ENCODE assay signal across 16 cellular contexts in the genomic region with DNA sequence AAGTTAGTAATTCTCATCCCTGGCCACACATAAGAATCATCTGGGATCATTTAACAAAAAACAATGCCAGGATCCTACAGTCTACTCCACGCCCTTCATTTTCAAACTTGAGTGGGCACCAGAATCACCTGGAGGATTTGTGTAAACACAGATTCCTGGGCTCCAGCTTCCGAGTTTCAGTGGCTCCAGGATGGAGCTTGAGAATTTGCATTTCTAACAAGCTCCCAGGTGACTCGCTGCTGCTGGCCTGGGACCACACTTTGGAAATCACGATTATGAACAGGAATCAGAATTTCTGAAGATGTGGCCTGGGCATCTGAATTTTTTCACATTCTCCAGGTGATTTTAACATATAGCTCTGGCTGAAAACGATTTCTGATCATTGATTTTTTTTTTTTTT.
DNase-seq lines count a peak whose midpoint lies in the region; ATAC-seq and TF ChIP-seq lines count a peak whose summit lies in the region.
"Had no signal": no experiment of that assay in that cellular context is flagged by ENCODE, and none has a peak within 500 bp of the region (broad histone marks: within the 10 kb centered on the region; RNA-seq: fewer than 3 reads in every experiment).

No MANE protein-coding gene starts in this region.

- no peaks in the 10 kb centered on the region for H3K9me3 ChIP-seq in BLaER1
- H3K9me3 ChIP-seq in adipocyte (ENCODE audit: control insufficient read depth, low read length): no peaks in the 10 kb centered on the region
- no peaks in the 10 kb centered on the region for H3K9me3 ChIP-seq in left lung
- H3K9me3 ChIP-seq in gastrocnemius medialis: no peaks in the 10 kb centered on the region
- H3K9me3 ChIP-seq: neutrophil had no signal

- H3K27ac ChIP-seq in BLaER1 (no peak overlapping the region), left lung (peak overlapping the region; percentile 4 to 57), gastrocnemius medialis (peak overlapping the region in 3 of 4 donors; percentile 28 to 46 (median 35))
- H3K27ac ChIP-seq: neutrophil, PC-9 had no signal

- no peaks in the 10 kb centered on the region for H4K20me1 ChIP-seq in BLaER1

- peak overlapping the region; percentile 60 for H3K4me2 ChIP-seq in BLaER1
- H3K4me2 ChIP-seq: PC-9 had no signal

- TF ChIP-seq POLR2A in gastrocnemius medialis (IDR thresholded peaks at IDR 0.05): no peak
- no peak for TF ChIP-seq POLR2A in erythroblast (IDR thresholded peaks at IDR 0.05; ENCODE audit: low read length)

- DNase-seq in adipocyte (ENCODE audit: low read depth) (no peak), left lung (no peak), gastrocnemius medialis (no peak), erythroblast (lab: John Stamatoyannopoulos, UW) (no peak), midbrain (lab: John Stamatoyannopoulos, UW) (no peak)
- no peak for DNase-seq in activated CD4-positive, CD25-positive, alpha-beta regulatory T cell (lab: John Stamatoyannopoulos, UW)
- no peak for DNase-seq in activated naive CD4-positive, alpha-beta T cell treated with anti-CD3 and anti-CD28 coated beads, Interleukin-2, amount 50 U/mL, for 16 hours
- DNase-seq: activated CD4-positive, alpha-beta T cell treated with anti-CD3 and anti-CD28 coated beads, Interleukin-2, amount 50 U/mL, for 4 hours; activated T-cell treated with anti-CD3 and anti-CD28 coated beads, Interleukin-2, amount 50 U/mL, for 1 hour; CD8-positive, alpha-beta memory T cell; NCI-H2081; NCI-H524 treated with DMSO at 0.1 percent for 48 hours; PC-9; stimulated activated CD4-positive, alpha-beta T cell treated with anti-CD3 and anti-CD28 coated beads, Interleukin-4, amount 100 ng/mL, for 4 hours had no signal

- ATAC-seq in left lung: no peak
- ATAC-seq in gastrocnemius medialis: no peak

- H3K9ac ChIP-seq in BLaER1: no peak overlapping the region
- H3K9ac ChIP-seq in adipocyte (ENCODE audit: low read length): peak overlapping the region; percentile 87

- TF ChIP-seq CTCF in left lung (IDR thresholded peaks at IDR 0.05) (no peak), gastrocnemius medialis (IDR thresholded peaks at IDR 0.05 in 4 of 5, conservative IDR thresholded peaks at IDR 0.05 in 1 of 5) (no peak)

- H3K4me3 ChIP-seq in BLaER1 (no peak overlapping the region), adipocyte (ENCODE audit: low read length) (no peak overlapping the region), left lung (no peak overlapping the region), gastrocnemius medialis (no peak overlapping the region)
- H3K4me3 ChIP-seq: PC-9 had no signal

- intact Hi-C loops in left lung (cut with DNase I): loop anchor here in 1 of 2 donors (10.0 kb wide), 1 partner anchor 233 kb away; a partner anchor contains a TSS
- intact Hi-C loops in gastrocnemius medialis (cut with DNase I; ENCODE audit: low total_unique reads): no loop called here

- H3K4me1 ChIP-seq in BLaER1 (peaks cover 84% of the 10 kb centered on the region), adipocyte (ENCODE audit: control insufficient read depth, insufficient read depth, low read length) (peaks cover 62% of the 10 kb centered on the region), left lung (peaks cover 28 to 48% of the 10 kb centered on the region in 2 donors), gastrocnemius medialis (peaks cover 12 to 19% of the 10 kb centered on the region in 2 donors)

- H3K36me3 ChIP-seq in BLaER1 (no peaks in the 10 kb centered on the region), adipocyte (ENCODE audit: control insufficient read depth, insufficient read depth, low read length, severe bottlenecking) (no peaks in the 10 kb centered on the region), left lung (no peaks in the 10 kb centered on the region), gastrocnemius medialis (no peaks in the 10 kb centered on the region)
- H3K36me3 ChIP-seq: neutrophil had no signal

- in situ Hi-C loops in gastrocnemius medialis (cut with MboI; ENCODE audit: low sequenced_read_pairs in 4 of 4): loop anchor here in 2 of 4 donors (10.0 to 25.0 kb wide), 2 partner anchors 233 to 475 kb away; a partner anchor contains a TSS

- H3K27me3 ChIP-seq in BLaER1 (no peaks in the 10 kb centered on the region), adipocyte (replicated peaks; ENCODE audit: control insufficient read depth, insufficient read depth, low read length) (no peaks in the 10 kb centered on the region), left lung (peaks cover 0 to 11% of the 10 kb centered on the region in 2 donors), gastrocnemius medialis (peaks cover 0 to 2% (median 2%) of the 10 kb centered on the region in 3 donors)
- H3K27me3 ChIP-seq: neutrophil had no signal
